Comparison of ENCODE assay signal across 9 cellular contexts in genomic region chr3:114624047-114624445, GRCh38.
A peak's percentile ranks its signal among the peaks of the same experiment; 100 is the strongest.
DNase-seq lines count a peak whose midpoint lies in the region; ATAC-seq and TF ChIP-seq lines count a peak whose summit lies in the region.
"Had no signal": no experiment of that assay in that cellular context is flagged by ENCODE, and none has a peak within 500 bp of the region (broad histone marks: within the 10 kb centered on the region; RNA-seq: fewer than 3 reads in every experiment).

No MANE protein-coding gene starts in this region.

- POLR2A ChIA-PET in naive thymus-derived CD8-positive, alpha-beta T cell (lab: Charles Lee) = no interaction called here

- peak overlapping the region; percentile 31 to 48 (median 37) for H3K4me3 Mint-ChIP-seq in nephron
- no peak overlapping the region for H3K4me3 Mint-ChIP-seq in naive thymus-derived CD8-positive, alpha-beta T cell
- H3K4me3 Mint-ChIP-seq: CD4-positive, alpha-beta T cell had no signal

- TF ChIP-seq CTCF in fibroblast of mammary gland (conservative IDR thresholded peaks at IDR 0.05; ENCODE audit: control insufficient read depth, insufficient read depth, low read depth, low read length) (no peak), nephron (IDR thresholded peaks at IDR 0.05; ENCODE audit: unreplicated experiment in 3 of 3) (no peak)

- H3K4me1 Mint-ChIP-seq in nephron = peaks cover 45% of the 10 kb centered on the region
- peaks cover 2 to 13% (median 8%) of the 10 kb centered on the region in 4 donors for H3K4me1 Mint-ChIP-seq in naive thymus-derived CD8-positive, alpha-beta T cell

- no peaks in the 10 kb centered on the region for H3K36me3 Mint-ChIP-seq in nephron (ENCODE audit: low read depth)
- peaks cover 0 to 33% (median 23%) of the 10 kb centered on the region in 3 donors for H3K36me3 Mint-ChIP-seq in naive thymus-derived CD8-positive, alpha-beta T cell

- H3K27ac Mint-ChIP-seq in nephron = peak overlapping the region; percentile 93 to 94 (median 94)
- no peak overlapping the region for H3K27ac Mint-ChIP-seq in naive thymus-derived CD8-positive, alpha-beta T cell
- H3K27ac Mint-ChIP-seq: CD4-positive, alpha-beta T cell had no signal

- peak; percentile 50 for DNase-seq in A172 (ENCODE audit: low spot score)
- peak; percentile 7 for DNase-seq in NCI-H460 (ENCODE audit: extremely low read depth, low read depth)
- peak; percentile 68 for DNase-seq in fibroblast of mammary gland (ENCODE audit: low read depth)
- DNase-seq in activated effector memory CD4-positive, alpha-beta T cell treated with Interleukin-2 at 50 U/mL for 16 hours = no peak
- no peak for DNase-seq in naive thymus-derived CD8-positive, alpha-beta T cell
- DNase-seq: CD4-positive, alpha-beta T cell had no signal

- ATAC-seq in GM19452 (IDR thresholded peaks at IDR 0.05; ENCODE audit: unreplicated experiment) = no peak
- ATAC-seq in naive thymus-derived CD8-positive, alpha-beta T cell = no peak
- ATAC-seq in HG03439 (IDR thresholded peaks at IDR 0.05; ENCODE audit: unreplicated experiment) = no peak

- H3K27me3 Mint-ChIP-seq in nephron (ENCODE audit: low read depth) = no peaks in the 10 kb centered on the region
- no peaks in the 10 kb centered on the region for H3K27me3 Mint-ChIP-seq in naive thymus-derived CD8-positive, alpha-beta T cell
- H3K27me3 Mint-ChIP-seq: CD4-positive, alpha-beta T cell had no signal

- no peaks in the 10 kb centered on the region for H3K9me3 Mint-ChIP-seq in nephron
- no peaks in the 10 kb centered on the region for H3K9me3 Mint-ChIP-seq in naive thymus-derived CD8-positive, alpha-beta T cell
- H3K9me3 Mint-ChIP-seq: CD4-positive, alpha-beta T cell had no signal

- H3K4me3 ChIP-seq in fibroblast of mammary gland (ENCODE audit: control insufficient read depth, low read depth, low read length) = peak overlapping the region; percentile 68

Comparison
In these comparisons a context has a peak if more than half of its experiments do, and no peak if none do; other contexts are left out.
1. DNase-seq: peak in A172 (single experiment), NCI-H460 (single experiment) and fibroblast of mammary gland (single experiment); none in activated effector memory CD4-positive, alpha-beta T cell treated with Interleukin-2 at 50 U/mL for 16 hours (single experiment) and naive thymus-derived CD8-positive, alpha-beta T cell (0 of 10).
2. H3K27ac Mint-ChIP-seq: peak in nephron (3 of 3); none in naive thymus-derived CD8-positive, alpha-beta T cell (0 of 10).
3. H3K4me3 Mint-ChIP-seq: peak in nephron (3 of 3); none in naive thymus-derived CD8-positive, alpha-beta T cell (0 of 10).